Comparison of ENCODE assay signal across 8 cellular contexts in the genomic region with DNA sequence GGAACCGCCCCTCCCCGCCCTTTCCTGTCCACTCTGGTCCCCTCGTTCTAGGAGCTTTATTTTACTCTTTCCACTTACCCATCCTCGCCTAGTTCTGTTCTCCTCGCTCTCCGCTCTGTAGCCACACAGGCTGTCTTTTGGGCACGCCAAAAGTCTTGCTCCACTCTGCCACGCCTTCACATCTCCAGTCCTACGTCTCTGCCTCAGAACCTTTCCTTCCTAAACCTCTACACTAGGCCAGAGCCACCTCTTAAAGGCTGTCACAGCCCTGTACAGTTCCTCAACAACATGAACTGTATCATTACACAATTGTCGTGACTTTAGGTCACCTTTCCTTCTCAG. TPM values are rescaled to one million over a fixed set of nuclear protein-coding genes. Genes with fewer than 3 reads are reported as not detected.
DNase-seq lines count a peak whose midpoint lies in the region; ATAC-seq and TF ChIP-seq lines count a peak whose summit lies in the region.

No MANE protein-coding gene starts in this region.

- DNase-seq in DND-41 (no peak), OCI-LY7 (ENCODE audit: low spot score) (no peak), epithelial cell of prostate (ENCODE audit: low read depth, low spot score) (no peak), AG08396 (ENCODE audit: low spot score) (no peak), GM13976 (ENCODE audit: low spot score) (no peak)
- no peak for DNase-seq in stimulated activated CD4-positive, alpha-beta T cell treated with anti-CD3 and anti-CD28 coated beads, Interleukin-1b, Interleukin-23, amount 100 ng/mL, for 48 hours

- H3K4me1 ChIP-seq in DND-41 (ENCODE audit: insufficient read depth, low read length) (peaks cover 30% of the 10 kb centered on the region), OCI-LY7 (ENCODE audit: insufficient read depth, low read length, poor library complexity, severe bottlenecking) (peaks cover 30% of the 10 kb centered on the region), parathyroid adenoma (peaks cover 4% of the 10 kb centered on the region)

- H3K36me3 ChIP-seq in DND-41 (ENCODE audit: insufficient read depth, low read length), result peaks cover 8% of the 10 kb centered on the region; the same call in 1 of the 2 replicates
- peaks cover 27% of the 10 kb centered on the region for H3K36me3 ChIP-seq in OCI-LY7 (ENCODE audit: insufficient read depth, low read length)
- no peaks in the 10 kb centered on the region for H3K36me3 ChIP-seq in parathyroid adenoma (ENCODE audit: control insufficient read depth, insufficient read depth, low read length)

- H3K27me3 ChIP-seq in DND-41 (ENCODE audit: insufficient read depth, low read length, poor library complexity) (no peaks in the 10 kb centered on the region), parathyroid adenoma (ENCODE audit: control insufficient read depth, insufficient read depth, low read length) (no peaks in the 10 kb centered on the region)

- H2AFZ ChIP-seq in DND-41 (ENCODE audit: low read depth, low read length), result peak overlapping the region; percentile 97
- peak overlapping the region; percentile 98 for H2AFZ ChIP-seq in OCI-LY7 (ENCODE audit: low read length)
- peak overlapping the region; percentile 71 for H2AFZ ChIP-seq in parathyroid adenoma

- TF ChIP-seq CTCF in DND-41 (IDR thresholded peaks at IDR 0.05; ENCODE audit: borderline replicate concordance, extremely low read depth, low read length, poor library complexity, severe bottlenecking) (no peak), OCI-LY7 (conservative IDR thresholded peaks at IDR 0.05; ENCODE audit: low read length) (no peak), parathyroid adenoma (IDR thresholded peaks at IDR 0.05) (no peak), GM13976 (IDR thresholded peaks at IDR 0.05; ENCODE audit: borderline replicate concordance, control extremely low read depth, extremely low read depth, insufficient read depth, missing control alignments) (no peak)

- H3K4me2 ChIP-seq in DND-41 (ENCODE audit: insufficient read depth, low read length) (peak overlapping the region; percentile 94), OCI-LY7 (ENCODE audit: low read length) (peak overlapping the region; percentile 93), parathyroid adenoma (ENCODE audit: low read length) (peak overlapping the region; percentile 95)

- no TSS peak for BruUV-seq in OCI-LY7 (replicated peaks; lab: Mats Ljungman, UMichigan)

- H3K9ac ChIP-seq in DND-41 (ENCODE audit: low read depth, low read length) (peak overlapping the region; percentile 96), parathyroid adenoma (no peak overlapping the region)

- CTCF ChIA-PET in OCI-LY7 (lab: Charles Lee; ENCODE audit: unreplicated experiment), result no interaction called here

- peaks cover 45% of the 10 kb centered on the region for H3K79me2 ChIP-seq in DND-41 (ENCODE audit: insufficient read depth, low read length)
- peaks cover 43% of the 10 kb centered on the region for H3K79me2 ChIP-seq in OCI-LY7 (ENCODE audit: insufficient read depth, low read depth, low read length)
- H3K79me2 ChIP-seq in parathyroid adenoma, result peaks cover 9% of the 10 kb centered on the region

- H3K4me3 ChIP-seq in DND-41 (ENCODE audit: low read depth in 1 of 2, low read length in 2 of 2) (peak overlapping the region; percentile 99; a peak in 3 of 4 replicates), OCI-LY7 (ENCODE audit: low read depth, low read length, poor library complexity, severe bottlenecking) (peak overlapping the region; percentile 85), parathyroid adenoma (ENCODE audit: low read depth, low read length) (peak overlapping the region; percentile 92)

- POLR2A ChIA-PET in OCI-LY7 (lab: Charles Lee), result interaction anchor here (0.6 to 1.7 kb wide), 3 partner anchors 10 to 113 kb away, joined by 3 to 6 read pairs (median 3); no protein-coding TSS in a partner anchor

- ATAC-seq in DND-41 (ENCODE audit: insufficient read depth, low read depth), result peak; percentile 29
- ATAC-seq in HG03196 (IDR thresholded peaks at IDR 0.05; ENCODE audit: unreplicated experiment), result no peak

- peaks cover 1% of the 10 kb centered on the region for H3K9me3 ChIP-seq in DND-41 (ENCODE audit: insufficient read depth, low read length, severe bottlenecking)
- H3K9me3 ChIP-seq in OCI-LY7 (ENCODE audit: low read length), result no peaks in the 10 kb centered on the region
- no peaks in the 10 kb centered on the region for H3K9me3 ChIP-seq in parathyroid adenoma (ENCODE audit: control insufficient read depth, low read length)

- H4K20me1 ChIP-seq in DND-41 (ENCODE audit: insufficient read depth, low read length) (peaks cover 27% of the 10 kb centered on the region), OCI-LY7 (ENCODE audit: insufficient read depth, low read length) (peaks cover 13% of the 10 kb centered on the region)

- in situ Hi-C loops in GM13976 (cut with MboI; ENCODE audit: low sequenced_read_pairs, unreplicated experiment), result no loop called here

- H3K27ac ChIP-seq in DND-41 (ENCODE audit: low read length), result peak overlapping the region; percentile 91
- H3K27ac ChIP-seq in OCI-LY7 (ENCODE audit: low read depth, low read length, poor library complexity, severe bottlenecking), result peak overlapping the region; percentile 75
- H3K27ac ChIP-seq in epithelial cell of prostate, result peak overlapping the region; percentile 89
- peak overlapping the region; percentile 89 for H3K27ac ChIP-seq in parathyroid adenoma

- H3K9me2 ChIP-seq in OCI-LY7 (ENCODE audit: insufficient read depth, low read length), result no peaks in the 10 kb centered on the region

- intact Hi-C loops in OCI-LY7 (cut with micrococcal nuclease; ENCODE audit: unreplicated experiment), result loop anchor here (1.0 kb wide), 1 partner anchor 109 kb away; no protein-coding TSS in a partner anchor

RNA-seq across cellular contexts. Expression of gene ARPP19, which starts 0.4 kb away (rescaled TPM):
- 48.0 and 68.3 TPM in 2 replicates for total RNA-seq in OCI-LY7 (2014; rRNA removed; shearing (Covaris generic))
- total RNA-seq in OCI-LY7 (2022), result 92.9 and 101 TPM in 2 replicates

RNA-seq across cellular contexts. Expression of gene MYO5A, which starts 40.5 kb away (rescaled TPM):
- 29.0 and 31.8 TPM in 2 replicates for total RNA-seq in OCI-LY7 (2014; rRNA removed; shearing (Covaris generic))
- 41.9 and 42.0 TPM in 2 replicates for total RNA-seq in OCI-LY7 (2022)
